Comparison of ENCODE assay signal across 9 cellular contexts in the genomic region with DNA sequence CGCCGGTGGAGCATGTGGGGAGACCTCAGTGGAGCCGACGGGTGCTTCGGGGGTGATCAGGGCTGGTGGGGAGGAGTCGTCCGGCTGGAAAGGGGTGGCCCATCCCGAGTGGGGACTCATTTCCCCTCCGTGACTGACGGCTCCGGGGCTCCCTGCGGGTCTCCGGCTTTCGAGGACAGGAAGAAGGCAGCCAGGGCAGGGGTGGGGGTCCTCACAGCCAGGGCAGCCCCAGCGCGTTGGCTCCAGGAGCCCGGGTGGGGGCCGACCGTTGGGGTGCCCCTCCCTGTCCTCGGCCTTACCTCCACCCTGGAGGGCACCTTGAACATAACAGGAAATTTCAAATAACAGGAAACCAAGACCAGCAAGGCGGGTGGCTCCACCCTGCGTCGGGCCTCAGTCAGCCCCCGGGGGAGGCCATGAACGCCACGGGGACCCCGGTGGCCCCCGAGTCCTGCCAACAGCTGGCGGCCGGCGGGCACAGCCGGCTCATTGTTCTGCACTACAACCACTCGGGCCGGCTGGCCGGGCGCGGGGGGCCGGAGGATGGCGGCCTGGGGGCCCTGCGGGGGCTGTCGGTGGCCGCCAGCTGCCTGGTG. TPM values are rescaled to one million over a fixed set of nuclear protein-coding genes. Genes with fewer than 3 reads are reported as not detected.
DNase-seq lines count a peak whose midpoint lies in the region; ATAC-seq and TF ChIP-seq lines count a peak whose summit lies in the region.
"Had no signal": no experiment of that assay in that cellular context is flagged by ENCODE, and none has a peak within 500 bp of the region (broad histone marks: within the 10 kb centered on the region; RNA-seq: fewer than 3 reads in every experiment).

Gene S1PR4, plus strand, starts transcription at position 393 of the 596 bp plus-strand sequence. Its CDS starts 24 bp downstream, at position 417.

- no peaks in the 10 kb centered on the region for H3K4me1 ChIP-seq in H9 (ENCODE audit: insufficient read depth, low read length)

- H2BK5ac ChIP-seq in H9 (ENCODE audit: insufficient read length, low read length): no peak within 1 kb of the TSS

- no CpG with 5 or more reads among the region's 42 CpGs for WGBS in H9 (ENCODE audit: extremely low coverage, insufficient read length, low lambda C conversion rate)

- no peak within 1 kb of the TSS for H2BK12ac ChIP-seq in H9 (ENCODE audit: insufficient read length, low read depth, low read length)

- no peaks in the 10 kb centered on the region for H3K23me2 ChIP-seq in H9 (ENCODE audit: insufficient read length, low read depth, low read length, poor library complexity, severe bottlenecking)

- no peak within 1 kb of the TSS for H2AFZ ChIP-seq in H9 (ENCODE audit: low read length)

- H3K27ac Mint-ChIP-seq in H9: no peak within 1 kb of the TSS

- no peak within 1 kb of the TSS for H2AK5ac ChIP-seq in H9 (ENCODE audit: insufficient read length, low read length)

- no peak within 1 kb of the TSS for H3K56ac ChIP-seq in H9 (ENCODE audit: insufficient read length, low read depth, low read length)

- H3K9me3 Mint-ChIP-seq in H9: no peaks in the 10 kb centered on the region

- no peak within 1 kb of the TSS for H3T11ph ChIP-seq in H9 (ENCODE audit: low read length)

- no peak within 1 kb of the TSS for H3K23ac ChIP-seq in H9 (ENCODE audit: insufficient read length, low read depth, low read length)

- no peak within 1 kb of the TSS; the same call in 1 of the 2 replicates for H3K14ac ChIP-seq in H9 (ENCODE audit: insufficient read depth, low read length)

- H3K9ac ChIP-seq in H9 (ENCODE audit: extremely low read depth, insufficient read length, low read length): no peak within 1 kb of the TSS

- no peaks in the 10 kb centered on the region for H3K4me1 Mint-ChIP-seq in H9

- H3K4me3 Mint-ChIP-seq in H9: no peak within 1 kb of the TSS

- H3K27ac ChIP-seq in H9 (ENCODE audit: insufficient read length, low read depth, low read length) (no peak within 1 kb of the TSS), coronary artery (peak within 1 kb of the TSS in 1 of 2 donors; percentile 56), substantia nigra (ENCODE audit: low read depth, low read length, poor library complexity, severe bottlenecking) (no peak within 1 kb of the TSS)

- peak within 1 kb of the TSS; percentile 40 for H3K4me3 ChIP-seq in coronary artery

- H3K4me2 ChIP-seq in H9 (ENCODE audit: insufficient read depth, insufficient read length, low read length): no peak within 1 kb of the TSS

- H2BK15ac ChIP-seq in H9 (ENCODE audit: low read depth, low read length): no peak within 1 kb of the TSS

- no peaks in the 10 kb centered on the region for H3K79me2 ChIP-seq in H9 (ENCODE audit: insufficient read depth, low read length)

- no peaks in the 10 kb centered on the region for H3K27me3 ChIP-seq in H9 (ENCODE audit: insufficient read depth, low read length)

- no peak within 1 kb of the TSS for H4K5ac ChIP-seq in H9 (ENCODE audit: insufficient read length, low read depth, low read length)

- peak; percentile 24 for DNase-seq in H9
- DNase-seq in T-helper 9 cell: peak; percentile 53
- DNase-seq in coronary artery (ENCODE audit: low spot score): no peak
- peak; percentile 36 to 51 for DNase-seq in stimulated activated CD4-positive, alpha-beta T cell treated with anti-CD3 and anti-CD28 coated beads, Interleukin-4, amount 100 ng/mL, for 4 hours
- no peak for DNase-seq in NCI-H510A (lab: John Stamatoyannopoulos, UW)
- DNase-seq in substantia nigra (lab: John Stamatoyannopoulos, UW): no peak
- DNase-seq in C1 segment of cervical spinal cord (lab: John Stamatoyannopoulos, UW): no peak

- H3K18ac ChIP-seq in H9 (ENCODE audit: insufficient read length, low read depth, low read length): no peak within 1 kb of the TSS

- H3K27me3 Mint-ChIP-seq in H9 (ENCODE audit: low read depth): peaks cover 2% of the 10 kb centered on the region; the same call in 1 of the 2 replicates

- TF ChIP-seq CTCF in H9 (conservative IDR thresholded peaks at IDR 0.05) (no peak), coronary artery (IDR thresholded peaks at IDR 0.05) (no peak)

- no peak within 1 kb of the TSS for H3K4ac ChIP-seq in H9 (ENCODE audit: low read depth, low read length)

- no peaks in the 10 kb centered on the region for H3K9me3 ChIP-seq in H9 (ENCODE audit: control insufficient read depth, low read depth, low read length)

- H4K91ac ChIP-seq in H9 (ENCODE audit: insufficient read length, low read depth, low read length): no peak within 1 kb of the TSS

- H2BK20ac ChIP-seq in H9 (ENCODE audit: low read depth, low read length, poor library complexity, severe bottlenecking): no peak within 1 kb of the TSS

- H4K20me1 ChIP-seq in H9 (ENCODE audit: control insufficient read depth, insufficient read depth, insufficient read length): no peaks in the 10 kb centered on the region

- no peak within 1 kb of the TSS for H2BK120ac ChIP-seq in H9 (ENCODE audit: low read depth, low read length, poor library complexity, severe bottlenecking)

- H3K79me1 ChIP-seq in H9 (ENCODE audit: insufficient read depth, low read depth, low read length, poor library complexity, severe bottlenecking): no peaks in the 10 kb centered on the region

- no peak within 1 kb of the TSS for H4K8ac ChIP-seq in H9 (replicated peaks; ENCODE audit: insufficient read length, low read depth, low read length)

- ATAC-seq in HG03520 (IDR thresholded peaks at IDR 0.05; ENCODE audit: unreplicated experiment): no peak
- ATAC-seq: Panc1 had no signal

- no peaks in the 10 kb centered on the region for H3K36me3 Mint-ChIP-seq in H9 (ENCODE audit: insufficient read depth in 1 of 3, low read depth in 3 of 3)

RNA-seq across cellular contexts. Expression of gene S1PR4, which starts in this region (rescaled TPM):
- not detected in 2 replicates for total RNA-seq in H9 (2021)

Comparison
In these comparisons a context has a peak if more than half of its experiments do, and no peak if none do; other contexts are left out.
1. Peak in DNase-seq in H9; RNA of the gene not detected or under 1 TPM.
2. DNase-seq: peak in T-helper 9 cell (single experiment) and stimulated activated CD4-positive, alpha-beta T cell treated with anti-CD3 and anti-CD28 coated beads, Interleukin-4, amount 100 ng/mL, for 4 hours (2 of 2); none in coronary artery (single experiment), NCI-H510A (single experiment), substantia nigra (0 of 49) and C1 segment of cervical spinal cord (0 of 14).